13 cellular contexts compared by ENCODE assay signal in genomic region chr6:106094261-106094963, GRCh38. TPM values are rescaled to one million over a fixed set of nuclear protein-coding genes. Genes with fewer than 3 reads are reported as not detected.
DNase-seq lines count a peak whose midpoint lies in the region; ATAC-seq and TF ChIP-seq lines count a peak whose summit lies in the region.
"Had no signal": no experiment of that assay in that cellular context is flagged by ENCODE, and none has a peak within 500 bp of the region (broad histone marks: within the 10 kb centered on the region; RNA-seq: fewer than 3 reads in every experiment).

No MANE protein-coding gene starts in this region.

- H3K4me1 ChIP-seq in right cardiac atrium (ENCODE audit: control insufficient read depth, insufficient read depth, low read length), result no peaks in the 10 kb centered on the region
- H3K4me1 ChIP-seq in esophagus muscularis mucosa, result peaks cover 2 to 19% (median 11%) of the 10 kb centered on the region in 4 donors
- no peaks in the 10 kb centered on the region for H3K4me1 ChIP-seq in uterus

- intact Hi-C loops in right cardiac atrium (cut with DNase I) (no loop called here), left ventricle myocardium superior (cut with micrococcal nuclease) (no loop called here), esophagus muscularis mucosa (cut with DNase I) (no loop called here), uterus (cut with DNase I; ENCODE audit: low total_unique reads) (no loop called here)
- intact Hi-C loops in activated CD4-positive, alpha-beta memory T cell treated with anti-CD3 and anti-CD28 coated beads for 36 hours (cut with micrococcal nuclease), result no loop called here

- no peak for ATAC-seq in right cardiac atrium
- no peak for ATAC-seq in left ventricle myocardium superior
- ATAC-seq: body of pancreas had no signal

- CTCF ChIA-PET in activated CD4-positive, alpha-beta memory T cell treated with anti-CD3 and anti-CD28 coated beads for 36 hours (lab: Charles Lee), result interaction anchor here (0.6 to 3.4 kb wide), 5 partner anchors 9 to 692 kb away, joined by 3 to 18 read pairs (median 5); partner anchors contain the start of gene PREP

- peak overlapping the region; percentile 56 for H3K4me3 Mint-ChIP-seq in activated CD4-positive, alpha-beta memory T cell treated with anti-CD3 and anti-CD28 coated beads for 36 hours
- H3K4me3 Mint-ChIP-seq: mesothelial cell of epicardium had no signal

- H3K36me3 Mint-ChIP-seq in activated CD4-positive, alpha-beta memory T cell treated with anti-CD3 and anti-CD28 coated beads for 36 hours, result peaks cover 60% of the 10 kb centered on the region
- H3K36me3 Mint-ChIP-seq: mesothelial cell of epicardium had no signal

- no peak overlapping the region for H3K27ac ChIP-seq in right cardiac atrium (ENCODE audit: low read length)
- H3K27ac ChIP-seq in esophagus muscularis mucosa (replicated peaks in 1 of 4), result no peak overlapping the region
- H3K27ac ChIP-seq in uterus, result peak overlapping the region; percentile 5 to 35
- H3K27ac ChIP-seq: body of pancreas, tibial nerve had no signal

- no peaks in the 10 kb centered on the region for H3K27me3 ChIP-seq in right cardiac atrium (ENCODE audit: control insufficient read depth, insufficient read depth)
- peaks cover 0 to 61% (median 8%) of the 10 kb centered on the region in 4 donors for H3K27me3 ChIP-seq in esophagus muscularis mucosa
- no peaks in the 10 kb centered on the region for H3K27me3 ChIP-seq in uterus
- H3K27me3 ChIP-seq: body of pancreas had no signal

- no peaks in the 10 kb centered on the region for H3K36me3 ChIP-seq in esophagus muscularis mucosa
- H3K36me3 ChIP-seq in uterus, result no peaks in the 10 kb centered on the region
- H3K36me3 ChIP-seq: tibial nerve had no signal

- no peaks in the 10 kb centered on the region for H3K9me3 Mint-ChIP-seq in activated CD4-positive, alpha-beta memory T cell treated with anti-CD3 and anti-CD28 coated beads for 36 hours
- H3K9me3 Mint-ChIP-seq: mesothelial cell of epicardium had no signal

- peaks cover 2% of the 10 kb centered on the region for H3K27me3 Mint-ChIP-seq in activated CD4-positive, alpha-beta memory T cell treated with anti-CD3 and anti-CD28 coated beads for 36 hours

- H3K27ac Mint-ChIP-seq in activated CD4-positive, alpha-beta memory T cell treated with anti-CD3 and anti-CD28 coated beads for 36 hours, result peak overlapping the region; percentile 79
- H3K27ac Mint-ChIP-seq: mesothelial cell of epicardium had no signal

- DNase-seq in right cardiac atrium (no peak), left ventricle myocardium superior (no peak), esophagus muscularis mucosa (ENCODE audit: extremely low spot score) (peak; percentile 57), uterus (no peak), NCI-H146 treated with DMSO at 0.1 percent for 48 hours (lab: John Stamatoyannopoulos, UW; ENCODE audit: unreplicated experiment) (no peak), RKO (ENCODE audit: low spot score) (no peak)
- no peak for DNase-seq in activated CD4-positive, alpha-beta memory T cell treated with anti-CD3 and anti-CD28 coated beads for 36 hours
- DNase-seq in stimulated activated CD8-positive, alpha-beta memory T cell treated with anti-CD3 and anti-CD28 coated beads, Interleukin-4, amount 100 ng/mL, for 48 hours, result no peak
- DNase-seq: body of pancreas, NCI-H2171 treated with DMSO at 0.1 percent for 48 hours, posterior cingulate gyrus had no signal

- 69% methylated on average over 7 of the region's 7 CpGs for WGBS in right cardiac atrium
- 84% methylated on average over 7 of the region's 7 CpGs for WGBS in esophagus muscularis mucosa

- no peak for TF ChIP-seq CTCF in esophagus muscularis mucosa (IDR thresholded peaks at IDR 0.05)
- no peak for TF ChIP-seq CTCF in uterus (IDR thresholded peaks at IDR 0.05)

- no peak for TF ChIP-seq POLR2A in esophagus muscularis mucosa (IDR thresholded peaks at IDR 0.05; ENCODE audit: low read depth)
- no peak for TF ChIP-seq POLR2A in uterus (IDR thresholded peaks at IDR 0.05)

- H3K4me3 ChIP-seq in right cardiac atrium (ENCODE audit: low read length) (peak overlapping the region; percentile 15), esophagus muscularis mucosa (no peak overlapping the region), uterus (no peak overlapping the region)
- H3K4me3 ChIP-seq: body of pancreas, tibial nerve had no signal

- POLR2A ChIA-PET in activated CD4-positive, alpha-beta memory T cell treated with anti-CD3 and anti-CD28 coated beads for 36 hours (lab: Charles Lee), result interaction anchor here (0.5 to 4.5 kb wide), 7 partner anchors 8 to 115 kb away, joined by 3 to 52 read pairs (median 5); partner anchors contain the start of gene PRDM1

- peaks cover 81% of the 10 kb centered on the region for H3K4me1 Mint-ChIP-seq in activated CD4-positive, alpha-beta memory T cell treated with anti-CD3 and anti-CD28 coated beads for 36 hours (ENCODE audit: low read depth)

- no peak for TF ChIP-seq EP300 in esophagus muscularis mucosa (IDR thresholded peaks at IDR 0.05)

- H3K9me3 ChIP-seq in right cardiac atrium (ENCODE audit: control insufficient read depth, low read length) (no peaks in the 10 kb centered on the region), esophagus muscularis mucosa (no peaks in the 10 kb centered on the region), uterus (no peaks in the 10 kb centered on the region)
- H3K9me3 ChIP-seq: body of pancreas, tibial nerve had no signal

RNA-seq across cellular contexts. Expression of gene PRDM1, which starts 8.3 kb away (rescaled TPM):
- total RNA-seq in right cardiac atrium (1 to 10 TPM in 3 of 4 donors, under 1 TPM in 1; 0.91 to 1.5 (median 1.4) TPM), left ventricle myocardium superior (1.7 TPM), esophagus muscularis mucosa (1 to 10 TPM; 1.8 to 5.1 (median 2.3) TPM), uterus (10 to 100 TPM in 2 of 4 donors, 1 to 10 TPM in 2; 1.0 to 20.7 (median 7.0) TPM)
- polyA plus RNA-seq in right cardiac atrium, result 0.41 TPM
- total RNA-seq in activated CD4-positive, alpha-beta memory T cell treated with anti-CD3 and anti-CD28 coated beads for 36 hours, result 10 to 100 TPM; 70.9 to 78.9 TPM

Comparison
In these comparisons a context has a peak if more than half of its experiments do, and no peak if none do; other contexts are left out.
1. H3K27ac ChIP-seq: peak in uterus (2 of 2); none in right cardiac atrium (single experiment) and esophagus muscularis mucosa (0 of 4).